Comparison of ENCODE assay signal across 8 cellular contexts in genomic region chr12:53231859-53232640, GRCh38. TPM values are rescaled to one million over a fixed set of nuclear protein-coding genes. Genes with fewer than 3 reads are reported as not detected.
DNase-seq lines count a peak whose midpoint lies in the region; ATAC-seq and TF ChIP-seq lines count a peak whose summit lies in the region.

Gene RARG (minus strand): TSS chr12:53232209. CDS start chr12:53227545, 4,664 bp downstream.

- no peaks in the 10 kb centered on the region for H3K9me3 ChIP-seq in left lung

- H3K27ac Mint-ChIP-seq in activated CD4-positive, alpha-beta T cell treated with anti-CD3 and anti-CD28 coated beads, Interleukin-2, amount 10 ng/mL, durations not matched to agents 24 days and 14 days = peak within 1 kb of the TSS; percentile 85

- H3K4me3 ChIP-seq in KMS-11 (IDR thresholded peaks at IDR 0.05; ENCODE audit: insufficient read depth, low read depth, low read length) = peak within 1 kb of the TSS; percentile 61
- peak within 1 kb of the TSS; percentile 63 to 65 for H3K4me3 ChIP-seq in left lung

- H3K4me1 ChIP-seq in KMS-11 (ENCODE audit: low read depth, poor library complexity, severe bottlenecking) (peaks cover 55% of the 10 kb centered on the region), left lung (peaks cover 7 to 31% of the 10 kb centered on the region in 2 donors)

- peak; percentile 85 for DNase-seq in DMS53 (lab: John Stamatoyannopoulos, UW)
- DNase-seq in activated CD4-positive, alpha-beta T cell treated with anti-CD3 and anti-CD28 coated beads, Interleukin-2, amount 10 ng/mL, durations not matched to agents 24 days and 14 days = peak; percentile 87
- peak; percentile 47 for DNase-seq in dedifferentiated amniotic fluid mesenchymal stem cell (ENCODE audit: extremely low spot score)
- DNase-seq in left lung = peak; percentile 78 to 89
- peak; percentile 66 for DNase-seq in stimulated activated CD8-positive, alpha-beta memory T cell treated with anti-CD3 and anti-CD28 coated beads, Interleukin-12 subunit alpha, Interleukin-12 subunit beta, amount 100 ng/mL, for 4 hours (ENCODE audit: low read depth)
- no peak for DNase-seq in KBM-7

- H3K9ac ChIP-seq in KMS-11 = peak within 1 kb of the TSS; percentile 62

- TF ChIP-seq CTCF in KMS-11 (conservative IDR thresholded peaks at IDR 0.05; ENCODE audit: low read depth, low read length) (0 out of 2 replicates have a peak, but pooled peaks have one; percentile 31), left lung (IDR thresholded peaks at IDR 0.05) (no peak)

- peaks cover 61% of the 10 kb centered on the region for H3K4me1 Mint-ChIP-seq in activated CD4-positive, alpha-beta T cell treated with anti-CD3 and anti-CD28 coated beads, Interleukin-2, amount 10 ng/mL, durations not matched to agents 24 days and 14 days

- H3K27ac ChIP-seq in KMS-11 (peak within 1 kb of the TSS; percentile 11), left lung (peak within 1 kb of the TSS; percentile 76 to 81)

- intact Hi-C loops in activated CD4-positive, alpha-beta T cell treated with anti-CD3 and anti-CD28 coated beads, Interleukin-2, amount 10 ng/mL, durations not matched to agents 24 days and 14 days (cut with micrococcal nuclease) = loop anchor here (1.0 to 2.0 kb wide), 2 partner anchors 11 to 19 kb away; no protein-coding TSS in a partner anchor
- intact Hi-C loops in left lung (cut with DNase I) = no loop called here

- no peaks in the 10 kb centered on the region for H3K9me3 Mint-ChIP-seq in activated CD4-positive, alpha-beta T cell treated with anti-CD3 and anti-CD28 coated beads, Interleukin-2, amount 10 ng/mL, durations not matched to agents 24 days and 14 days

- peak within 1 kb of the TSS; percentile 79 for H2AFZ ChIP-seq in KMS-11 (ENCODE audit: low read depth)

- H3K36me3 ChIP-seq in KMS-11 (ENCODE audit: insufficient read depth) (no peaks in the 10 kb centered on the region), left lung (no peaks in the 10 kb centered on the region)

- H3K27me3 ChIP-seq in KMS-11 (ENCODE audit: insufficient read depth, low read depth) (no peaks in the 10 kb centered on the region), left lung (peaks cover 0 to 42% of the 10 kb centered on the region in 2 donors)

- H3K4me2 ChIP-seq in KMS-11 = peak within 1 kb of the TSS; percentile 96

- ATAC-seq in left lung (peak; percentile 81), GM19023 (IDR thresholded peaks at IDR 0.05; ENCODE audit: unreplicated experiment) (no peak)

- H3K36me3 Mint-ChIP-seq in activated CD4-positive, alpha-beta T cell treated with anti-CD3 and anti-CD28 coated beads, Interleukin-2, amount 10 ng/mL, durations not matched to agents 24 days and 14 days (ENCODE audit: low read depth) = peaks cover 4% of the 10 kb centered on the region

- H3K79me2 ChIP-seq in KMS-11 (ENCODE audit: insufficient read depth, low read depth) = peaks cover 10% of the 10 kb centered on the region; the same call in 1 of the 2 replicates

- peak within 1 kb of the TSS; percentile 82 for H3K4me3 Mint-ChIP-seq in activated CD4-positive, alpha-beta T cell treated with anti-CD3 and anti-CD28 coated beads, Interleukin-2, amount 10 ng/mL, durations not matched to agents 24 days and 14 days

- no peaks in the 10 kb centered on the region for H3K27me3 Mint-ChIP-seq in activated CD4-positive, alpha-beta T cell treated with anti-CD3 and anti-CD28 coated beads, Interleukin-2, amount 10 ng/mL, durations not matched to agents 24 days and 14 days

- in situ Hi-C loops in KBM-7 (cut with MboI; ENCODE audit: low pct_unique_long_range_greater_than_20kb, low sequenced_read_pairs) = no loop called here

- H4K20me1 ChIP-seq in KMS-11 (ENCODE audit: insufficient read depth) = no peaks in the 10 kb centered on the region

RNA-seq across cellular contexts. Expression of gene RARG, which starts in this region (rescaled TPM):
- 57.2 and 58.5 TPM in 2 replicates for total RNA-seq in activated CD4-positive, alpha-beta T cell treated with anti-CD3 and anti-CD28 coated beads, Interleukin-2, amount 10 ng/mL, durations not matched to agents 24 days and 14 days
- 10 to 100 TPM; 38.2 to 38.6 TPM for total RNA-seq in left lung
